8 cellular contexts compared by ENCODE assay signal in the genomic region with DNA sequence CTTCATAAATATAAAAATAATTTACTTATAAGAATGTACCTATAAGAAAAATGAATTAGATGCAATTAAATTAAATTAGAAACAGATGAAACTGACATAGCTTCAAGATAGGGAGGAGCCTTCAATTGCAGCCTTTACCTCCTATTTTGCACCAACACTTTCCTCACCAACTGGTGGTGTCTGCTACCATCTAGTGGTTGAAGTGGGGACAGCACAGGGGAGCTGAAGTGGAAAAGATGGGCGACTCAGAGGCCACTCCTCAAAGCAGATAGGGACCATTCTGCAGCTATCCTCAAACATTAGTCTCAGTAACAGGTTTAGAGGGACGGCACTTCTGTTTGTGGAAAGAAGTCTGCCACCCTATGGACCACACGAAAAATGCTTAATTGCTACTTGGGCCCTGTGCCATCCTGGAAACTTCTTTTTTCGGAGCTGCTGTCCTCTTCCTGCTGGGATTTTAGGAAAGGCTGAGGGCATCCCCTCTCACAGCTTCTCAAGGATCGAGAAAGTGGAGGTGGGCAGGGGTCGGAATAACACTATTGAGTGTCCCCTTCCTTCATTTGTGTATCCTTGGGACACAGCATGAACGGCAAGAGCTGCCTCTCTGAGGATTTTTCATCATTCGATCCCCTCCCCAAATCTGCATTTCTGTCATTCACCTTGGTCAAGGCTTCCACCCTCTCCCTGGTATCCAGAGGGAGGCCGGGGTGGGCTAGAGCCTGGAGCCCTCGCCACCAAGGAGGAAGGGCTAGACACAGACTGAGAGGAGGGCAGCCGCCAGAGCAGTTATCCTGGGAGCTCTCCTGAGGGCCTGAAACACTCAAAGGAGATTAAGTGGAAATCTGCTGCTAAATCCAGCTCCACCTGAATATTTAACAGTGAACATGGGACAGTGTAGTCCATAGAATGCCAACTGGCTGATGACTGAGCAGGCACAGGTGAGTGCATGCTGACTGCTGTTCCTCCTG. TPM values are rescaled to one million over a fixed set of nuclear protein-coding genes. Genes with fewer than 3 reads are reported as not detected.
DNase-seq lines count a peak whose midpoint lies in the region; ATAC-seq and TF ChIP-seq lines count a peak whose summit lies in the region.

No MANE protein-coding gene starts in this region.

- H3K36me3 ChIP-seq in CD8-positive, alpha-beta memory T cell (ENCODE audit: insufficient read depth, low read length) = no peaks in the 10 kb centered on the region
- H3K36me3 ChIP-seq in HEK293 (ENCODE audit: control insufficient read depth in 2 of 2, insufficient read depth in 1 of 2, low read length in 2 of 2) (no peaks in the 10 kb centered on the region), WERI-Rb-1 (no peaks in the 10 kb centered on the region)

- no peaks in the 10 kb centered on the region for H3K9me3 ChIP-seq in CD8-positive, alpha-beta memory T cell (ENCODE audit: low read length)
- no peaks in the 10 kb centered on the region for H3K9me3 ChIP-seq in HEK293 (ENCODE audit: control insufficient read depth, insufficient read depth, low read depth, low read length)
- no peaks in the 10 kb centered on the region for H3K9me3 ChIP-seq in WERI-Rb-1 (ENCODE audit: severe bottlenecking)

- H3K4me3 Mint-ChIP-seq in CD8-positive, alpha-beta memory T cell = no peak overlapping the region

- H3K4me3 ChIP-seq in CD8-positive, alpha-beta memory T cell (ENCODE audit: low read length) = no peak overlapping the region
- H3K4me3 ChIP-seq in HEK293 (ENCODE audit: low read depth, low read length) = no peak overlapping the region
- peak overlapping the region; percentile 15 for H3K4me3 ChIP-seq in WERI-Rb-1 (ENCODE audit: low read depth, low read length)

- peak overlapping the region in 1 of 8 donors; percentile 23 for H3K27ac Mint-ChIP-seq in CD8-positive, alpha-beta memory T cell

- ATAC-seq in HG03432 (IDR thresholded peaks at IDR 0.05; ENCODE audit: unreplicated experiment) = no peak

- no peaks in the 10 kb centered on the region for H3K27me3 ChIP-seq in CD8-positive, alpha-beta memory T cell (ENCODE audit: insufficient read depth, low read length, poor library complexity, severe bottlenecking)
- H3K27me3 ChIP-seq in WERI-Rb-1 (ENCODE audit: insufficient read depth, low read depth, severe bottlenecking) = no peaks in the 10 kb centered on the region

- peak; percentile 73 to 86 (median 76) for DNase-seq in CD8-positive, alpha-beta memory T cell
- DNase-seq in NCI-H2227 treated with DMSO at 0.1 percent for 48 hours (lab: John Stamatoyannopoulos, UW) = peak; percentile 65
- DNase-seq in WERI-Rb-1 = peak; percentile 85
- peak; percentile 49 to 81 for DNase-seq in T47D (ENCODE audit: low read depth in 1 of 2, low spot score in 1 of 2)
- peak; percentile 90 for DNase-seq in islet precursor cell
- peak; percentile 68 to 84 (median 73) for DNase-seq in stimulated activated CD4-positive, alpha-beta T cell treated with anti-CD3 and anti-CD28 coated beads, Interleukin-1b, Interleukin-23, amount 100 ng/mL, for 24 hours (ENCODE audit: low read depth in 4 of 4, low spot score in 1 of 4)

- in situ Hi-C loops in T47D (cut with HindIII; ENCODE audit: low pct_unique_long_range_greater_than_20kb, low sequenced_read_pairs) = no loop called here

- H3K4me1 ChIP-seq in CD8-positive, alpha-beta memory T cell (ENCODE audit: insufficient read depth, low read length) = no peaks in the 10 kb centered on the region
- no peaks in the 10 kb centered on the region for H3K4me1 ChIP-seq in HEK293 (ENCODE audit: control insufficient read depth, insufficient read depth, low read length)

- H3K9me3 Mint-ChIP-seq in CD8-positive, alpha-beta memory T cell = no peaks in the 10 kb centered on the region

- POLR2A ChIA-PET in CD8-positive, alpha-beta memory T cell (lab: Charles Lee) = interaction anchor here (1.0 kb wide), 1 partner anchor 258 kb away, joined by 5 read pairs; no protein-coding TSS in a partner anchor
- POLR2A ChIA-PET in HEK293 (lab: Yijun Ruan, JAX) = interaction anchor here (1.5 to 1.6 kb wide), 2 partner anchors 122 to 253 kb away, joined by 4 to 10 read pairs; partner anchors contain the start of gene RBM15

- H3K27ac ChIP-seq in CD8-positive, alpha-beta memory T cell (ENCODE audit: low read depth, low read length) = no peak overlapping the region
- H3K27ac ChIP-seq in HEK293 (ENCODE audit: extremely low read depth, low read depth, low read length) (no peak overlapping the region), WERI-Rb-1 (peak overlapping the region; percentile 58)

- H3K36me3 Mint-ChIP-seq in CD8-positive, alpha-beta memory T cell = no peaks in the 10 kb centered on the region

- peaks cover 0 to 4% of the 10 kb centered on the region in 2 donors for H3K27me3 Mint-ChIP-seq in CD8-positive, alpha-beta memory T cell

- CTCF ChIA-PET in CD8-positive, alpha-beta memory T cell (lab: Charles Lee) = interaction anchor here (0.8 to 9.8 kb wide), 40 partner anchors 8 to 426 kb away, joined by 3 to 124 read pairs (median 4); partner anchors contain the start of genes KCNC4, LAMTOR5, RBM15 and STRIP1
- CTCF ChIA-PET in HEK293 (lab: Yijun Ruan, JAX) = interaction anchor here (0.5 to 15.5 kb wide), 78 partner anchors 9 to 1061 kb away, joined by 3 to 357 read pairs (median 5); partner anchors contain the start of genes KCNC4 and PROK1

- TF ChIP-seq CTCF in HEK293 (tag by site-specific recombination; IDR thresholded peaks at IDR 0.05) (peak; percentile 81), WERI-Rb-1 (IDR thresholded peaks at IDR 0.05; ENCODE audit: low read depth, low read length) (peak; percentile 89)

- H3K4me1 Mint-ChIP-seq in CD8-positive, alpha-beta memory T cell = no peaks in the 10 kb centered on the region

TF ChIP-seq in HEK293, 187 proteins besides CTCF, POLR2A, EP300 and RAD21 (continues in another document):
- no peak for TF ChIP-seq ZNF302 (tag by site-specific recombination; IDR thresholded peaks at IDR 0.05; ENCODE audit: low read depth)
- TF ChIP-seq KLF16 (tag by site-specific recombination; IDR thresholded peaks at IDR 0.05) = no peak
- TF ChIP-seq EGR2 (tag by site-specific recombination; IDR thresholded peaks at IDR 0.05; ENCODE audit: low read depth) = no peak
- TF ChIP-seq, protein P1, sequence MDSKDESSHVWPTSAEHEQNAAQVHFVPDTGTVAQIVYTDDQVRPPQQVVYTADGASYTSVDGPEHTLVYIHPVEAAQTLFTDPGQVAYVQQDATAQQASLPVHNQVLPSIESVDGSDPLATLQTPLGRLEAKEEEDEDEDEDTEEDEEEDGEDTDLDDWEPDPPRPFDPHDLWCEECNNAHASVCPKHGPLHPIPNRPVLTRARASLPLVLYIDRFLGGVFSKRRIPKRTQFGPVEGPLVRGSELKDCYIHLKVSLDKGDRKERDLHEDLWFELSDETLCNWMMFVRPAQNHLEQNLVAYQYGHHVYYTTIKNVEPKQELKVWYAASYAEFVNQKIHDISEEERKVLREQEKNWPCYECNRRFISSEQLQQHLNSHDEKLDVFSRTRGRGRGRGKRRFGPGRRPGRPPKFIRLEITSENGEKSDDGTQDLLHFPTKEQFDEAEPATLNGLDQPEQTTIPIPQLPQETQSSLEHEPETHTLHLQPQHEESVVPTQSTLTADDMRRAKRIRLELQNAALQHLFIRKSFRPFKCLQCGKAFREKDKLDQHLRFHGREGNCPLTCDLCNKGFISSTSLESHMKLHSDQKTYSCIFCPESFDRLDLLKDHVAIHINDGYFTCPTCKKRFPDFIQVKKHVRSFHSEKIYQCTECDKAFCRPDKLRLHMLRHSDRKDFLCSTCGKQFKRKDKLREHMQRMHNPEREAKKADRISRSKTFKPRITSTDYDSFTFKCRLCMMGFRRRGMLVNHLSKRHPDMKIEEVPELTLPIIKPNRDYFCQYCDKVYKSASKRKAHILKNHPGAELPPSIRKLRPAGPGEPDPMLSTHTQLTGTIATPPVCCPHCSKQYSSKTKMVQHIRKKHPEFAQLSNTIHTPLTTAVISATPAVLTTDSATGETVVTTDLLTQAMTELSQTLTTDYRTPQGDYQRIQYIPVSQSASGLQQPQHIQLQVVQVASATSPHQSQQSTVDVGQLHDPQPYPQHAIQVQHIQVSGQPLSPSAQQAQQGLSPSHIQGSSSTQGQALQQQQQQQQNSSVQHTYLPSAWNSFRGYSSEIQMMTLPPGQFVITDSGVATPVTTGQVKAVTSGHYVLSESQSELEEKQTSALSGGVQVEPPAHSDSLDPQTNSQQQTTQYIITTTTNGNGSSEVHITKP (tag by site-specific recombination; IDR thresholded peaks at IDR 0.05) = no peak
- 0 out of 2 replicates have a peak, but pooled peaks have one; percentile 37 for TF ChIP-seq ZBTB48 (tag by site-specific recombination; IDR thresholded peaks at IDR 0.05)
- TF ChIP-seq ZNF514 (tag by site-specific recombination; IDR thresholded peaks at IDR 0.05) = no peak
- TF ChIP-seq ZNF561 (tag by site-specific recombination; IDR thresholded peaks at IDR 0.05; ENCODE audit: borderline replicate concordance) = 0 out of 2 replicates have a peak, but pooled peaks have one; percentile 26
- no peak for TF ChIP-seq ZNF169 (tag by site-specific recombination; IDR thresholded peaks at IDR 0.05)
- TF ChIP-seq, protein P2, sequence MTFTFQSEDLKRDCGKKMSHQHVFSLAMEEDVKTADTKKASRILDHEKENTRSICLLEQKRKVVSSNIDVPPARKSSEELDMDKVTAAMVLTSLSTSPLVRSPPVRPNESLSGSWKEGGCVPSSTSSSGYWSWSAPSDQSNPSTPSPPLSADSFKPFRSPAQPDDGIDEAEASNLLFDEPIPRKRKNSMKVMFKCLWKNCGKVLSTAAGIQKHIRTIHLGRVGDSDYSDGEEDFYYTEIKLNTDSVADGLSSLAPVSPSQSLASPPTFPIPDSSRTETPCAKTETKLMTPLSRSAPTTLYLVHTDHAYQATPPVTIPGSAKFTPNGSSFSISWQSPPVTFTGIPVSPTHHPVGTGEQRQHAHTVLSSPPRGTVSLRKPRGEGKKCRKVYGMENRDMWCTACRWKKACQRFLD (tag by site-specific recombination; IDR thresholded peaks at IDR 0.05) = no peak
- peak; percentile 98 for TF ChIP-seq ZNF654 (tag by site-specific recombination; IDR thresholded peaks at IDR 0.05; ENCODE audit: low read depth)

RNA-seq across cellular contexts. Expression of gene PROK1, which starts 9.6 kb away (rescaled TPM):
- total RNA-seq in CD8-positive, alpha-beta memory T cell = not detected
- not detected for polyA plus RNA-seq in CD8-positive, alpha-beta memory T cell

RNA-seq across cellular contexts. Expression of gene LAMTOR5, which starts 53.0 kb away (rescaled TPM):
- total RNA-seq in CD8-positive, alpha-beta memory T cell = 100 to 1,000 TPM; 148 to 157 TPM
- polyA plus RNA-seq in CD8-positive, alpha-beta memory T cell = 262 TPM

RNA-seq across cellular contexts. Expression of gene KCNA10, which starts 58.4 kb away (rescaled TPM):
- total RNA-seq in CD8-positive, alpha-beta memory T cell = not detected
- not detected for polyA plus RNA-seq in CD8-positive, alpha-beta memory T cell
